In genomic region chr9:133991964-133992779, GRCh38 we compare ENCODE assay signal across 1 cellular context.
A peak's percentile ranks its signal among the peaks of the same experiment; 100 is the strongest.
TF ChIP-seq lines count a peak whose summit lies in the region.

VAV2 (minus strand) TSS chr9:133992324; CDS start chr9:133992278, 46 bp downstream.

TF ChIP-seq in HepG2, 621 proteins besides CTCF, POLR2A, EP300 and RAD21 (continued from another document and continues in another):
- TF ChIP-seq HMGXB4 (CRISPR knock-in tag; IDR thresholded peaks at IDR 0.05; ENCODE audit: borderline replicate concordance in 1 of 2, low read depth in 1 of 2), result peak in 1 of 2 experiments; percentile 62; a peak in 2 of 4 replicates
- no peak; the same call in 1 of the 2 replicates for TF ChIP-seq MED1 (CRISPR knock-in tag; IDR thresholded peaks at IDR 0.05)
- TF ChIP-seq IRX3 (CRISPR knock-in tag; IDR thresholded peaks at IDR 0.05; ENCODE audit: borderline replicate concordance, low read depth), result peak; percentile 42; the same call in 1 of the 2 replicates
- TF ChIP-seq ZSCAN12 (CRISPR knock-in tag; IDR thresholded peaks at IDR 0.05), result no peak
- 0 out of 2 replicates have a peak, but pooled peaks have one; percentile 33 for TF ChIP-seq TBX2 (CRISPR knock-in tag; IDR thresholded peaks at IDR 0.05; ENCODE audit: borderline replicate concordance)
- TF ChIP-seq RAD51 (IDR thresholded peaks at IDR 0.05; ENCODE audit: borderline replicate concordance), result no peak
- no peak for TF ChIP-seq ARHGAP35 (CRISPR knock-in tag; IDR thresholded peaks at IDR 0.05; ENCODE audit: borderline replicate concordance)
- TF ChIP-seq AHDC1 (CRISPR knock-in tag; IDR thresholded peaks at IDR 0.05; ENCODE audit: borderline replicate concordance), result no peak
- TF ChIP-seq ATF6 (CRISPR knock-in tag; conservative IDR thresholded peaks at IDR 0.05), result no peak
- TF ChIP-seq ZNF777 (CRISPR knock-in tag; IDR thresholded peaks at IDR 0.05), result peak; percentile 15; the same call in 1 of the 2 replicates
- TF ChIP-seq ZNF101 (CRISPR knock-in tag; IDR thresholded peaks at IDR 0.05; ENCODE audit: borderline replicate concordance, low read depth), result no peak
- no peak for TF ChIP-seq ZNF282 (IDR thresholded peaks at IDR 0.05; ENCODE audit: partially characterized antibody)
- no peak for TF ChIP-seq KLF15 (CRISPR knock-in tag; IDR thresholded peaks at IDR 0.05; ENCODE audit: borderline replicate concordance)
- TF ChIP-seq ZFX (CRISPR knock-in tag; IDR thresholded peaks at IDR 0.05; ENCODE audit: low read depth), result peak; percentile 30
- TF ChIP-seq MEF2D (CRISPR knock-in tag; IDR thresholded peaks at IDR 0.05), result no peak
- no peak for TF ChIP-seq ZFP91 (CRISPR knock-in tag; IDR thresholded peaks at IDR 0.05; ENCODE audit: borderline replicate concordance)
- TF ChIP-seq ZNF510 (CRISPR knock-in tag; IDR thresholded peaks at IDR 0.05; ENCODE audit: low read depth), result no peak
- TF ChIP-seq ZBTB25 (CRISPR knock-in tag; IDR thresholded peaks at IDR 0.05), result no peak
- peak; percentile 46; the same call in 1 of the 2 replicates for TF ChIP-seq ARID4A (CRISPR knock-in tag; IDR thresholded peaks at IDR 0.05; ENCODE audit: borderline replicate concordance)
- TF ChIP-seq IKZF5 (CRISPR knock-in tag; IDR thresholded peaks at IDR 0.05), result no peak
- no peak for TF ChIP-seq NR1H2 (CRISPR knock-in tag; IDR thresholded peaks at IDR 0.05; ENCODE audit: borderline replicate concordance, low read depth)
- TF ChIP-seq TFDP2 (CRISPR knock-in tag; IDR thresholded peaks at IDR 0.05), result no peak; the same call in 1 of the 2 replicates
- TF ChIP-seq YY1 (IDR thresholded peaks at IDR 0.05; ENCODE audit: insufficient read depth, insufficient replicate concordance, low read depth, low read length), result peak; percentile 48
- no peak for TF ChIP-seq BCLAF1 (IDR thresholded peaks at IDR 0.05)
- no peak for TF ChIP-seq ZSCAN25 (CRISPR knock-in tag; IDR thresholded peaks at IDR 0.05)
- peak; percentile 5; the same call in 1 of the 2 replicates for TF ChIP-seq SP4 (CRISPR knock-in tag; IDR thresholded peaks at IDR 0.05)
- no peak for TF ChIP-seq ZBTB33 (CRISPR knock-in tag; IDR thresholded peaks at IDR 0.05)
- no peak for TF ChIP-seq JARID2 (CRISPR knock-in tag; IDR thresholded peaks at IDR 0.05; ENCODE audit: insufficient replicate concordance)
